Comparison of ENCODE assay signal across 16 cellular contexts in the genomic region with DNA sequence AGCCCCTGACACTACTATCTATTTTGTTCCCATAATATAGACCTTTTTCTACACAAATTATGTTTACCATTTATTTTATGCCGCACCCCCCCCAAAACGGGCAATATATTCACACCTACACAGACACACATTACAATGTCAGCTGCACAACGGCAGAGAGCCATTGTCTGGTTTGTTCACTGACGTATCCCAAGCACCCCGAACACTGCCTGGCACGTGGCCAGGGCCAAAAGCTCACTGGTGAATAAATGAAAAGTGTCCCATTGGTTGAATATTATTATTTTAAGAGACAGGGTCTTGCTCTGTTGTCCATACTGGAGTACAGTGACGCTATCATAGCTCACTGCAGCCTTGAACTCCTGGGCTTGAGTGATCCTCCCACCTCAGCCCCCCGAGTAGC.
DNase-seq lines count a peak whose midpoint lies in the region; ATAC-seq and TF ChIP-seq lines count a peak whose summit lies in the region.
"Had no signal": no experiment of that assay in that cellular context is flagged by ENCODE, and none has a peak within 500 bp of the region (broad histone marks: within the 10 kb centered on the region; RNA-seq: fewer than 3 reads in every experiment).

No MANE protein-coding gene starts in this region.

- H3K4me3 ChIP-seq in mucosa of descending colon (no peak overlapping the region), trophoblast cell (ENCODE audit: low read depth, low read length) (no peak overlapping the region), transverse colon (no peak overlapping the region)
- H3K4me3 ChIP-seq: HAP-1 had no signal

- no peaks in the 10 kb centered on the region for H3K9me3 ChIP-seq in mucosa of descending colon
- no peaks in the 10 kb centered on the region for H3K9me3 ChIP-seq in trophoblast cell (ENCODE audit: insufficient read depth, low read depth, low read length)
- no peaks in the 10 kb centered on the region for H3K9me3 ChIP-seq in transverse colon
- H3K9me3 ChIP-seq: HAP-1 had no signal

- H3K4me1 ChIP-seq in mucosa of descending colon (ENCODE audit: low read depth) (peaks cover 23% of the 10 kb centered on the region), trophoblast cell (ENCODE audit: control insufficient read depth in 1 of 2, insufficient read depth in 2 of 2, low read length in 2 of 2) (peaks cover 33 to 38% of the 10 kb centered on the region in 2 experiments), transverse colon (peaks cover 13 to 68% (median 52%) of the 10 kb centered on the region in 4 donors)

- POLR2A ChIA-PET in GM10248 (lab: Yijun Ruan, JAX): no interaction called here

- H2BK5ac ChIP-seq in trophoblast cell (ENCODE audit: low read depth, low read length, poor library complexity): no peak overlapping the region

- peak overlapping the region; percentile 86 for H3K27ac ChIP-seq in trophoblast cell (ENCODE audit: low read depth, low read length)
- H3K27ac ChIP-seq in transverse colon: peak overlapping the region; percentile 27 to 73 (median 59)

- peak overlapping the region; percentile 52 for H2BK120ac ChIP-seq in trophoblast cell (ENCODE audit: insufficient read depth, low read length, poor library complexity)

- CTCF ChIA-PET in GM10248 (lab: Yijun Ruan, JAX): interaction anchor here (1.4 to 1.9 kb wide), 3 partner anchors 11 to 21 kb away, joined by 3 to 8 read pairs (median 4); no protein-coding TSS in a partner anchor

- in situ Hi-C loops in transverse colon (cut with MboI; ENCODE audit: low pct_ligation_motif_present in 1 of 4, low pct_unique_long_range_greater_than_20kb in 1 of 4, low sequenced_read_pairs in 3 of 4): no loop called here

- WGBS in trophoblast cell (ENCODE audit: extremely low coverage, insufficient coverage, insufficient read length): no CpG with 5 or more reads among the region's 8 CpGs
- 67 to 71% methylated on average over 3 to 8 of the region's 8 CpGs for WGBS in transverse colon (ENCODE audit: low coverage in 1 of 2), 2 donors

- H3K4ac ChIP-seq in trophoblast cell (ENCODE audit: low read depth, low read length): no peak overlapping the region

- no peak overlapping the region for H4K8ac ChIP-seq in trophoblast cell (ENCODE audit: low read depth, low read length)

- H3K14ac ChIP-seq in trophoblast cell (ENCODE audit: low read length): peak overlapping the region; percentile 33

- no peak overlapping the region for H4K12ac ChIP-seq in trophoblast cell (ENCODE audit: low read depth, low read length)

- H3K79me2 ChIP-seq in trophoblast cell (ENCODE audit: control insufficient read depth, insufficient read depth, low read length, poor library complexity): peaks cover 2% of the 10 kb centered on the region

- no peaks in the 10 kb centered on the region for H3K27me3 ChIP-seq in trophoblast cell (ENCODE audit: insufficient read depth, low read length)
- no peaks in the 10 kb centered on the region for H3K27me3 ChIP-seq in transverse colon

- intact Hi-C loops in mucosa of descending colon (cut with DNase I, micrococcal nuclease) (loop anchor here in 1 of 2 donors (10.0 kb wide), 1 partner anchor 46 kb away; no protein-coding TSS in a partner anchor), transverse colon (cut with DNase I; ENCODE audit: low total_unique reads) (no loop called here)

- H3K18ac ChIP-seq in trophoblast cell (ENCODE audit: low read length): no peak overlapping the region

- DNase-seq in mucosa of descending colon: peak; percentile 46 to 56 (median 52)
- no peak for DNase-seq in trophoblast cell
- DNase-seq in transverse colon: no peak
- no peak for DNase-seq in putamen (ENCODE audit: low spot score)
- DNase-seq in GM10248 (ENCODE audit: extremely low spot score): no peak
- DNase-seq: C1 segment of cervical spinal cord; Calu3; CD4-positive, alpha-beta memory T cell; COR-L47; DMS53; DMS79 treated with DMSO at 0.1 percent for 48 hours; GF-D8; GOT3; HFFc6 had no signal

- H2AK5ac ChIP-seq in trophoblast cell (ENCODE audit: low read length): no peak overlapping the region

- H2BK12ac ChIP-seq in trophoblast cell (ENCODE audit: low read length): peak overlapping the region; percentile 21

- H4K91ac ChIP-seq in trophoblast cell (ENCODE audit: low read depth, low read length): peak overlapping the region; percentile 39

- ATAC-seq in mucosa of descending colon (no peak), HG03432 (IDR thresholded peaks at IDR 0.05; ENCODE audit: unreplicated experiment) (no peak)

- TF ChIP-seq EP300 in transverse colon (IDR thresholded peaks at IDR 0.05; ENCODE audit: low read depth): no peak

- H3K36me3 ChIP-seq in mucosa of descending colon (ENCODE audit: low read depth) (no peaks in the 10 kb centered on the region), trophoblast cell (ENCODE audit: control insufficient read depth in 1 of 2, insufficient read depth in 2 of 2, low read length in 2 of 2) (no peaks in the 10 kb centered on the region), transverse colon (no peaks in the 10 kb centered on the region)
- H3K36me3 ChIP-seq: HAP-1 had no signal

- TF ChIP-seq CTCF in mucosa of descending colon (IDR thresholded peaks at IDR 0.05) (no peak), transverse colon (IDR thresholded peaks at IDR 0.05) (no peak), GM10248 (IDR thresholded peaks at IDR 0.05; ENCODE audit: control extremely low read depth, extremely low read depth, low read depth, missing control alignments) (no peak)

- no peak overlapping the region for H3K9ac ChIP-seq in trophoblast cell (ENCODE audit: low read length)

- no peak overlapping the region for H2AFZ ChIP-seq in trophoblast cell (ENCODE audit: insufficient read depth, low read length, poor library complexity)

- no peak for TF ChIP-seq POLR2A in transverse colon (IDR thresholded peaks at IDR 0.05)

- H3K4me2 ChIP-seq in trophoblast cell (ENCODE audit: low read length): no peak overlapping the region

- H3K79me1 ChIP-seq in trophoblast cell (ENCODE audit: low read length): peaks cover 33% of the 10 kb centered on the region

- no peak overlapping the region for H3K23ac ChIP-seq in trophoblast cell (ENCODE audit: low read length)

Comparison
In these comparisons a context has a peak if more than half of its experiments do, and no peak if none do; other contexts are left out.
1. DNase-seq: peak in mucosa of descending colon (3 of 3); none in trophoblast cell (0 of 2), transverse colon (single experiment), putamen (single experiment) and GM10248 (single experiment).